ENCODE assay signal across 15 cellular contexts in the genomic region with DNA sequence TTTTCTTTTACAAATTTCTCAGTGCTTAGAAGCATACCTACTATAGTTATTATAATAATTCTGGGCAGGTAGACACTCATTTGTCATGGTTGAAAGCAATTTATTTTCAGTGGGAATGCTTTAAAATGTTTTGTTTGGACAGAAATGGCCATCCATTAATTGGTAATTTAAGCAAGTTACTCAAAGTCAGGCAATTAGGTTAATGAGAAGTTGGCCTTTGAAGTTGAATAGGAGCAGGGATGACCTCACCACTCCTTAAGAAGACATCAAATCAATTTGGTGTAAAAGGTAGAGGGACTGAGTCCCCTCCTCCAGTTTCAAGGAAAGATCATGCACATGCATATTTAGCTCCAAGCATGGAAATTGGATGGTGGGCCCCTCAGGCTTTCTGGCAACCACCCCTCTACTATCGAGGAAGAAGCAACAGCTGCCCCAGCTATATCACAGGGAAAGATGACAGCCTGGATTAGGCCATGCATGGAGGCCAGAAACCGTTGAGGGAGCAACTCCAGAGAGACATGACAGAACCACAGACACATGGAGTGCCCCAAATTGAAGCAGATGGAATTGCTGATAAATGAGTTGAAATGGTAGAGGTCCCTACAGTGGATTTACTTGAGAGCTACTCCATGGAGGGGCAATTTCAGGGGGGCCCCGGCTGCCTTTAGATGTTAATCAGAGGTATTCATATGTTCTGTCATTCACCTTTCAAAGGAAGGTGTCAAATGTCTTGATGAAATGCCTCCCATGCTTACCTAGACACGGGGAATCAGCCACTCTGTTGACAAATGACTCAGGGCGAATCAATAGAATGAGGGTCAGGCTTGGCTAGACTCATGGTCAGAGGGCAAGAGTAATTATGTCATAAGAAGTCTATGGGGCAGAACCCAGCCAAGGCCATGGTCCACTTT. TPM values are rescaled to one million over a fixed set of nuclear protein-coding genes. Genes with fewer than 3 reads are reported as not detected.
DNase-seq lines count a peak whose midpoint lies in the region; ATAC-seq and TF ChIP-seq lines count a peak whose summit lies in the region.
"Had no signal": no experiment of that assay in that cellular context is flagged by ENCODE, and none has a peak within 500 bp of the region (broad histone marks: within the 10 kb centered on the region; RNA-seq: fewer than 3 reads in every experiment).

No MANE protein-coding gene starts in this region.

- H3K4me3 ChIP-seq in HEK293 (ENCODE audit: low read depth, low read length) (no peak overlapping the region), liver (ENCODE audit: low read depth in 1 of 3, low read length in 3 of 3) (no peak overlapping the region)

- H3K27ac ChIP-seq in HEK293 (ENCODE audit: extremely low read depth, low read depth, low read length) (no peak overlapping the region), liver (ENCODE audit: low read depth in 1 of 2, low read length in 2 of 2) (no peak overlapping the region)

- peak; percentile 37 to 41 for TF ChIP-seq RAD21 in liver (IDR thresholded peaks at IDR 0.05)

- no peak for TF ChIP-seq CTCF in HEK293 (tag by site-specific recombination; IDR thresholded peaks at IDR 0.05)
- no peak for TF ChIP-seq CTCF in liver (IDR thresholded peaks at IDR 0.05; ENCODE audit: low read depth, low read length, missing input control)

- H3K36me3 ChIP-seq in HEK293 (ENCODE audit: control insufficient read depth in 2 of 2, insufficient read depth in 1 of 2, low read length in 2 of 2) (no peaks in the 10 kb centered on the region), liver (ENCODE audit: control insufficient read depth in 4 of 4, insufficient read depth in 3 of 4, low read depth in 1 of 4, low read length in 3 of 4) (no peaks in the 10 kb centered on the region)
- H3K36me3 ChIP-seq: BE2C had no signal

- 46% methylated on average over 5 of the region's 5 CpGs for WGBS in liver

- in situ Hi-C loops in Caki2 (cut with HindIII; ENCODE audit: low pct_unique_long_range_greater_than_20kb, low sequenced_read_pairs) = no loop called here

- no peak for ATAC-seq in GM19023 (IDR thresholded peaks at IDR 0.05; ENCODE audit: unreplicated experiment)
- ATAC-seq: CD8-positive, alpha-beta T cell had no signal

- no peaks in the 10 kb centered on the region for H3K27me3 ChIP-seq in liver (ENCODE audit: control insufficient read depth in 4 of 4, insufficient read depth in 4 of 4, low read length in 3 of 4)
- H3K27me3 ChIP-seq: BE2C had no signal

- H3K4me1 ChIP-seq in HEK293 (ENCODE audit: control insufficient read depth, insufficient read depth, low read length) (peaks cover 2% of the 10 kb centered on the region; the same call in 1 of the 2 replicates), liver (ENCODE audit: control insufficient read depth in 4 of 4, insufficient read depth in 4 of 4, low read length in 3 of 4) (peaks cover 3 to 17% (median 10%) of the 10 kb centered on the region in 4 donors)

- no peaks in the 10 kb centered on the region for H3K9me3 ChIP-seq in HEK293 (ENCODE audit: control insufficient read depth, insufficient read depth, low read depth, low read length)
- no peaks in the 10 kb centered on the region for H3K9me3 ChIP-seq in liver (ENCODE audit: control insufficient read depth in 4 of 4, low read length in 3 of 4)
- H3K9me3 ChIP-seq: BE2C had no signal

- H3K9ac ChIP-seq in liver (ENCODE audit: low read depth in 1 of 2, low read length in 2 of 2) = no peak overlapping the region

- POLR2A ChIA-PET in HEK293 (lab: Yijun Ruan, JAX) = no interaction called here

- DNase-seq in Caki2 (ENCODE audit: low read depth) (peak; percentile 48), SK-N-DZ (ENCODE audit: low spot score) (peak; percentile 27), occipital lobe (lab: John Stamatoyannopoulos, UW) (no peak), HK-2 (ENCODE audit: unreplicated experiment) (no peak)
- DNase-seq: BE2C; CD8-positive, alpha-beta T cell; NCI-H1092 treated with DMSO at 0.1 percent for 48 hours; NCI-H1694; NCI-H446 treated with DMSO at 0.1 percent for 48 hours; NCI-H774; SIG-M5 had no signal

- CTCF ChIA-PET in HEK293 (lab: Yijun Ruan, JAX) = interaction anchor here (0.8 to 0.9 kb wide), 2 partner anchors 96 to 523 kb away, joined by 3 read pairs; no protein-coding TSS in a partner anchor

TF ChIP-seq in HEK293, 187 proteins besides CTCF, POLR2A, EP300 and RAD21 (continues in another document):
- TF ChIP-seq SP7 (tag by site-specific recombination; IDR thresholded peaks at IDR 0.05) (0 out of 2 replicates have a peak, but pooled peaks have one; percentile 14), ZNF707 (tag by site-specific recombination; IDR thresholded peaks at IDR 0.05) (no peak), HOXD13 (CRISPR knock-in tag; IDR thresholded peaks at IDR 0.05; ENCODE audit: borderline replicate concordance) (no peak), TCF7L2 (IDR thresholded peaks at IDR 0.05; ENCODE audit: borderline replicate concordance, low read depth, low read length) (peak; percentile 78; the same call in 1 of the 2 replicates), FEZF1 (tag by site-specific recombination; IDR thresholded peaks at IDR 0.05) (peak; percentile 57; the same call in 1 of the 2 replicates), WT1 (tag by site-specific recombination; IDR thresholded peaks at IDR 0.05) (peak; percentile 93), ZNF555 (tag by site-specific recombination; conservative IDR thresholded peaks at IDR 0.05) (no peak), ZSCAN30 (tag by site-specific recombination; IDR thresholded peaks at IDR 0.05) (no peak), ZNF791 (tag by site-specific recombination; IDR thresholded peaks at IDR 0.05) (no peak), ZFP3 (tag by site-specific recombination; IDR thresholded peaks at IDR 0.05; ENCODE audit: low read depth) (no peak), ZNF433 (tag by site-specific recombination; IDR thresholded peaks at IDR 0.05; ENCODE audit: low read depth) (no peak), ZNF23 (tag by site-specific recombination; IDR thresholded peaks at IDR 0.05; ENCODE audit: borderline replicate concordance) (no peak), ZBTB8A (tag by site-specific recombination; IDR thresholded peaks at IDR 0.05) (no peak), BCL11A (tag by site-specific recombination; IDR thresholded peaks at IDR 0.05; ENCODE audit: low read depth) (no peak)
- TF ChIP-seq, protein P1, sequence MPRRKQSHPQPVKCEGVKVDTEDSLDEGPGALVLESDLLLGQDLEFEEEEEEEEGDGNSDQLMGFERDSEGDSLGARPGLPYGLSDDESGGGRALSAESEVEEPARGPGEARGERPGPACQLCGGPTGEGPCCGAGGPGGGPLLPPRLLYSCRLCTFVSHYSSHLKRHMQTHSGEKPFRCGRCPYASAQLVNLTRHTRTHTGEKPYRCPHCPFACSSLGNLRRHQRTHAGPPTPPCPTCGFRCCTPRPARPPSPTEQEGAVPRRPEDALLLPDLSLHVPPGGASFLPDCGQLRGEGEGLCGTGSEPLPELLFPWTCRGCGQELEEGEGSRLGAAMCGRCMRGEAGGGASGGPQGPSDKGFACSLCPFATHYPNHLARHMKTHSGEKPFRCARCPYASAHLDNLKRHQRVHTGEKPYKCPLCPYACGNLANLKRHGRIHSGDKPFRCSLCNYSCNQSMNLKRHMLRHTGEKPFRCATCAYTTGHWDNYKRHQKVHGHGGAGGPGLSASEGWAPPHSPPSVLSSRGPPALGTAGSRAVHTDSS (tag by site-specific recombination; IDR thresholded peaks at IDR 0.05) = no peak

TF ChIP-seq in liver, 16 proteins besides CTCF, POLR2A, EP300 and RAD21 (continues in another document):
- TF ChIP-seq GABPA (IDR thresholded peaks at IDR 0.05 in 1 of 2, conservative IDR thresholded peaks at IDR 0.05 in 1 of 2) (no peak), TAF1 (conservative IDR thresholded peaks at IDR 0.05) (no peak), SP1 (IDR thresholded peaks at IDR 0.05) (peak; percentile 17), EGR1 (IDR thresholded peaks at IDR 0.05; ENCODE audit: low read depth in 2 of 2) (peak in 1 of 2 donors; percentile 35), HNF4G (IDR thresholded peaks at IDR 0.05) (peak; percentile 65), NR2F2 (IDR thresholded peaks at IDR 0.05) (no peak), RXRA (IDR thresholded peaks at IDR 0.05) (peak; percentile 68 to 79), FOXA2 (IDR thresholded peaks at IDR 0.05) (peak; percentile 87), HNF4A (conservative IDR thresholded peaks at IDR 0.05) (peak; percentile 93 to 95), ZBTB33 (IDR thresholded peaks at IDR 0.05) (peak; percentile 35), ATF3 (IDR thresholded peaks at IDR 0.05) (peak; percentile 38), JUND (IDR thresholded peaks at IDR 0.05) (peak; percentile 74 to 85), FOXA1 (IDR thresholded peaks at IDR 0.05) (peak; percentile 82), YY1 (IDR thresholded peaks at IDR 0.05) (peak; percentile 35)
- TF ChIP-seq, protein P2, sequence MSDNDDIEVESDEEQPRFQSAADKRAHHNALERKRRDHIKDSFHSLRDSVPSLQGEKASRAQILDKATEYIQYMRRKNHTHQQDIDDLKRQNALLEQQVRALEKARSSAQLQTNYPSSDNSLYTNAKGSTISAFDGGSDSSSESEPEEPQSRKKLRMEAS (IDR thresholded peaks at IDR 0.05) = peak; percentile 91

RNA-seq across cellular contexts. Expression of gene HLX, which starts 26.7 kb away (rescaled TPM):
- total RNA-seq in Caki2 (2014; rRNA removed; shearing (Covaris generic); ENCODE audit: low replicate concordance) = 4.8 and 5.0 TPM in 2 replicates
- 6.4 and 6.9 TPM in 2 replicates for polyA plus RNA-seq in SK-N-DZ (2014; cell fraction: cytosol; rRNA removed)
- polyA plus RNA-seq in SK-N-DZ (2014; cell fraction: nucleus; rRNA removed) = 5.3 and 8.8 TPM in 2 replicates
- total RNA-seq in liver = 1 to 10 TPM; 3.0 to 6.6 TPM
- 1 to 10 TPM; 5.6 to 8.3 TPM for polyA plus RNA-seq in liver
- total RNA-seq in occipital lobe = 0.31 TPM
- total RNA-seq: CD8-positive, alpha-beta T cell; G401 had no signal

Comparison
In these comparisons a context has a peak if more than half of its experiments do, and no peak if none do; other contexts are left out.
1. DNase-seq: peak in Caki2 (single experiment) and SK-N-DZ (single experiment); none in occipital lobe (single experiment) and HK-2 (single experiment).